ENCODE assay signal across 8 cellular contexts in the genomic region with DNA sequence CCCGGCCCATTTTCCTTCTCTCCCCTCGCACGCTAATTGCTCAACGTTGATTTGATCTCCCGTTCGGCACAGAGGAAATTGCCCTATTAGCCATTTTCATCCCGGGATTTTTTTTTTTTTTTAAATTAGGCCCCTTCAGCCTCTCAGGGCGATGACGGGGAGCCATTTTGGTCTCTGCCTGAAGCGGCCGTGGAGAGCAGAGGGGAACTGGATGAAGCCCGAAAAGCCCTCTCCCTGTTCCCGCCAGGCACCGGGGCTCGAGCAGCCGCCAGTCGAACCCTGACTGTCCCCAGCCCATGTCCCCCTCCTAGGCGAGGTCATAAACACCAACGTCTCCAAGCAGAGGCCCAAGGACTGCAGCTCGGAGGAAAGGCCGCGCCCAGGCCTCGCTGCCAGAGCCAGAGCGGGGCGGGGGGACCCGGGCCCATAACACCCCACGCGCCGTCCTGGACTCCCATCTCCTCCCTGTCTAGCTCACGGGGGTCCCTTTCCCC. TPM values are rescaled to one million over a fixed set of nuclear protein-coding genes. Genes with fewer than 3 reads are reported as not detected.
DNase-seq lines count a peak whose midpoint lies in the region; ATAC-seq and TF ChIP-seq lines count a peak whose summit lies in the region.

No MANE protein-coding gene starts in this region.

- peak overlapping the region; percentile 78 for H3K4me3 Mint-ChIP-seq in T-helper 2 cell treated with Interferon-gamma antibody and Interleukin-4, amounts not matched to agents 5 μg/mL and 100 μg/mL, for 36 hours

- H3K9me3 Mint-ChIP-seq in T-helper 2 cell treated with Interferon-gamma antibody and Interleukin-4, amounts not matched to agents 5 μg/mL and 100 μg/mL, for 36 hours, result no peaks in the 10 kb centered on the region

- TF ChIP-seq CTCF in heart left ventricle (IDR thresholded peaks at IDR 0.05) (no peak), retinal pigment epithelial cell (conservative IDR thresholded peaks at IDR 0.05; ENCODE audit: low read depth, low read length) (no peak)

- WGBS in heart left ventricle, 4 donors, result 20 to 40% (median 28%) methylated on average over 19 to 30 of the region's 30 CpGs

- H3K27me3 ChIP-seq in heart left ventricle, result no peaks in the 10 kb centered on the region

- peaks cover 3% of the 10 kb centered on the region for H3K4me1 Mint-ChIP-seq in T-helper 2 cell treated with Interferon-gamma antibody and Interleukin-4, amounts not matched to agents 5 μg/mL and 100 μg/mL, for 36 hours (ENCODE audit: low read depth)

- H3K36me3 Mint-ChIP-seq in T-helper 2 cell treated with Interferon-gamma antibody and Interleukin-4, amounts not matched to agents 5 μg/mL and 100 μg/mL, for 36 hours (ENCODE audit: low read depth), result no peaks in the 10 kb centered on the region

- intact Hi-C loops in heart left ventricle (cut with DNase I), result loop anchor here (1.0 to 10.0 kb wide), 13 partner anchors 52 to 316 kb away; a partner anchor contains a TSS

- no peak for TF ChIP-seq POLR2A in heart left ventricle (IDR thresholded peaks at IDR 0.05)

- DNase-seq in T-helper 2 cell treated with Interferon-gamma antibody and Interleukin-4, amounts not matched to agents 5 μg/mL and 100 μg/mL, for 36 hours (ENCODE audit: low spot score), result no peak
- no peak for DNase-seq in heart left ventricle
- DNase-seq in retinal pigment epithelial cell (ENCODE audit: low read depth), result no peak
- no peak for DNase-seq in ecto neural progenitor cell (ENCODE audit: low spot score)
- no peak for DNase-seq in DMS114 treated with DMSO at 0.1 percent for 48 hours (lab: John Stamatoyannopoulos, UW; ENCODE audit: unreplicated experiment)
- no peak for DNase-seq in DMS53 treated with DMSO at 0.1 percent for 48 hours (lab: John Stamatoyannopoulos, UW; ENCODE audit: unreplicated experiment)
- no peak for DNase-seq in stimulated activated CD4-positive, alpha-beta T cell treated with anti-CD3 and anti-CD28 coated beads, Interleukin-15, amount 100 ng/mL, for 24 hours

- H3K27ac Mint-ChIP-seq in T-helper 2 cell treated with Interferon-gamma antibody and Interleukin-4, amounts not matched to agents 5 μg/mL and 100 μg/mL, for 36 hours, result peak overlapping the region; percentile 81

- ATAC-seq in GM19023 (IDR thresholded peaks at IDR 0.05; ENCODE audit: unreplicated experiment) (peak; percentile 6), heart left ventricle (peak; percentile 15 to 35 (median 30))

- peaks cover 2% of the 10 kb centered on the region for H3K27me3 Mint-ChIP-seq in T-helper 2 cell treated with Interferon-gamma antibody and Interleukin-4, amounts not matched to agents 5 μg/mL and 100 μg/mL, for 36 hours (ENCODE audit: low read depth)

- H3K36me3 ChIP-seq in heart left ventricle, result peaks cover 2 to 42% (median 38%) of the 10 kb centered on the region in 9 donors

- H3K4me3 ChIP-seq in heart left ventricle, result peak overlapping the region; percentile 5 to 66 (median 55)
- H3K4me3 ChIP-seq in retinal pigment epithelial cell (ENCODE audit: low read length), result peak overlapping the region; percentile 38

- peak overlapping the region; percentile 66 to 91 (median 82) for H3K27ac ChIP-seq in heart left ventricle

- no peaks in the 10 kb centered on the region for H3K9me3 ChIP-seq in heart left ventricle

- H3K4me1 ChIP-seq in heart left ventricle, result peaks cover 0 to 30% (median 20%) of the 10 kb centered on the region in 12 donors

RNA-seq across cellular contexts. Expression of a gene that starts 44.7 kb away (rescaled TPM):
- 1 to 10 TPM in 6 of 9 donors, under 1 TPM in 3; 0.35 to 9.3 (median 2.2) TPM for total RNA-seq in heart left ventricle
- 1 to 10 TPM in 1 of 2 donors, under 1 TPM in 1; 0.76 to 2.9 TPM for polyA plus RNA-seq in heart left ventricle

RNA-seq across cellular contexts. Expression of a gene that starts 52.4 kb away (rescaled TPM):
- total RNA-seq in heart left ventricle, result 10 to 100 TPM; 26.2 to 47.2 (median 41.1) TPM
- 10 to 100 TPM; 37.7 to 40.1 TPM for polyA plus RNA-seq in heart left ventricle
